1 cellular context compared by ENCODE assay signal in genomic region chr2:42124051-42124813, GRCh38.
TF ChIP-seq lines count a peak whose summit lies in the region.

No MANE protein-coding gene starts in this region.

TF ChIP-seq in HepG2, 621 proteins besides CTCF, POLR2A, EP300 and RAD21 (continued from another document):
- TF ChIP-seq ZNF276 (CRISPR knock-in tag; IDR thresholded peaks at IDR 0.05; ENCODE audit: low read depth) (no peak), ZNF12 (CRISPR knock-in tag; IDR thresholded peaks at IDR 0.05) (no peak), STAG1 (CRISPR knock-in tag; IDR thresholded peaks at IDR 0.05) (no peak), ZNF230 (CRISPR knock-in tag; IDR thresholded peaks at IDR 0.05) (no peak), PRDM15 (CRISPR knock-in tag; IDR thresholded peaks at IDR 0.05) (no peak), FOXP1 (IDR thresholded peaks at IDR 0.05) (no peak), FOXP1 (CRISPR knock-in tag; IDR thresholded peaks at IDR 0.05) (peak; percentile 61; the same call in 1 of the 2 replicates), RNF219 (CRISPR knock-in tag; IDR thresholded peaks at IDR 0.05) (no peak), MEF2D (CRISPR knock-in tag; IDR thresholded peaks at IDR 0.05) (peak; percentile 67; the same call in 1 of the 2 replicates), MAFK (conservative IDR thresholded peaks at IDR 0.05 in 1 of 2, IDR thresholded peaks at IDR 0.05 in 1 of 2; ENCODE audit: low read length in 2 of 2) (no peak), CCAR2 (optimal IDR thresholded peaks at IDR 0.05; ENCODE audit: low read depth, low read length) (no peak), ZNF703 (CRISPR knock-in tag; IDR thresholded peaks at IDR 0.05; ENCODE audit: borderline replicate concordance) (no peak), ZC3H4 (CRISPR knock-in tag; IDR thresholded peaks at IDR 0.05; ENCODE audit: borderline replicate concordance) (no peak), SP1 (IDR thresholded peaks at IDR 0.05) (no peak), SP1 (CRISPR knock-in tag; IDR thresholded peaks at IDR 0.05) (no peak), ETV5 (CRISPR knock-in tag; IDR thresholded peaks at IDR 0.05; ENCODE audit: borderline replicate concordance) (peak; percentile 78; the same call in 1 of the 2 replicates), ZNF616 (CRISPR knock-in tag; IDR thresholded peaks at IDR 0.05; ENCODE audit: low read depth) (no peak), TAF1 (CRISPR knock-in tag; IDR thresholded peaks at IDR 0.05) (no peak), ZNF264 (CRISPR knock-in tag; IDR thresholded peaks at IDR 0.05) (no peak), ZNF468 (CRISPR knock-in tag; IDR thresholded peaks at IDR 0.05) (no peak), TRIM24 (CRISPR knock-in tag; IDR thresholded peaks at IDR 0.05) (no peak), PLRG1 (conservative IDR thresholded peaks at IDR 0.05) (no peak), NFYC (CRISPR knock-in tag; IDR thresholded peaks at IDR 0.05) (no peak)
